Comparison of ENCODE assay signal across 10 cellular contexts in genomic region chr17:75325827-75326586, GRCh38. TPM values are rescaled to one million over a fixed set of nuclear protein-coding genes. Genes with fewer than 3 reads are reported as not detected.
A peak's percentile ranks its signal among the peaks of the same experiment; 100 is the strongest.
DNase-seq lines count a peak whose midpoint lies in the region; ATAC-seq and TF ChIP-seq lines count a peak whose summit lies in the region.
"Had no signal": no experiment of that assay in that cellular context is flagged by ENCODE, and none has a peak within 500 bp of the region (broad histone marks: within the 10 kb centered on the region; RNA-seq: fewer than 3 reads in every experiment).

No MANE protein-coding gene starts in this region.

- no peak for DNase-seq in DND-41
- peak; percentile 94 for DNase-seq in NCI-H226
- DNase-seq in effector memory CD8-positive, alpha-beta T cell, result no peak
- DNase-seq in hepatocyte (ENCODE audit: low spot score), result no peak
- no peak for DNase-seq in SHP77 (lab: John Stamatoyannopoulos, UW)
- DNase-seq: caudate nucleus had no signal

- H3K4me3 ChIP-seq in DND-41 (ENCODE audit: low read depth in 1 of 2, low read length in 2 of 2), result no peak overlapping the region
- H3K4me3 ChIP-seq in neutrophil (ENCODE audit: low read depth in 1 of 2, low read length in 1 of 2), result peak overlapping the region; percentile 16 to 30
- H3K4me3 ChIP-seq in hepatocyte, result no peak overlapping the region

- H3K9me3 ChIP-seq in DND-41 (ENCODE audit: insufficient read depth, low read length, severe bottlenecking), result no peaks in the 10 kb centered on the region
- H3K9me3 ChIP-seq in neutrophil, result no peaks in the 10 kb centered on the region
- no peaks in the 10 kb centered on the region for H3K9me3 ChIP-seq in hepatocyte (ENCODE audit: low read depth)

- H3K4me2 ChIP-seq in DND-41 (ENCODE audit: insufficient read depth, low read length) (no peak overlapping the region), hepatocyte (no peak overlapping the region)

- TF ChIP-seq CTCF in DND-41 (IDR thresholded peaks at IDR 0.05; ENCODE audit: borderline replicate concordance, extremely low read depth, low read length, poor library complexity, severe bottlenecking) (no peak), neutrophil (IDR thresholded peaks at IDR 0.05) (no peak), hepatocyte (IDR thresholded peaks at IDR 0.05; ENCODE audit: poor library complexity) (no peak)

- no peak overlapping the region for H3K9ac ChIP-seq in DND-41 (ENCODE audit: low read depth, low read length)

- H3K36me3 ChIP-seq in DND-41 (ENCODE audit: insufficient read depth, low read length) (peaks cover 72% of the 10 kb centered on the region), neutrophil (peaks cover 73% of the 10 kb centered on the region), hepatocyte (replicated peaks; ENCODE audit: insufficient read depth, low read depth) (no peaks in the 10 kb centered on the region)

- peaks cover 68% of the 10 kb centered on the region for H3K36me3 Mint-ChIP-seq in effector memory CD8-positive, alpha-beta T cell (ENCODE audit: insufficient read depth)

- WGBS in hepatocyte (ENCODE audit: low lambda C conversion rate, missing lambda C conversion rate), result 70% methylated on average over 12 of the region's 12 CpGs

- no peaks in the 10 kb centered on the region for H3K27me3 Mint-ChIP-seq in effector memory CD8-positive, alpha-beta T cell

- H3K9me3 Mint-ChIP-seq in effector memory CD8-positive, alpha-beta T cell, result no peaks in the 10 kb centered on the region
- H3K9me3 Mint-ChIP-seq: nephron had no signal

- peaks cover 91% of the 10 kb centered on the region for H3K79me2 ChIP-seq in DND-41 (ENCODE audit: insufficient read depth, low read length)
- peaks cover 42% of the 10 kb centered on the region for H3K79me2 ChIP-seq in hepatocyte

- no peaks in the 10 kb centered on the region for H3K9me2 ChIP-seq in hepatocyte (replicated peaks; ENCODE audit: insufficient read depth)

- H3K4me1 Mint-ChIP-seq in effector memory CD8-positive, alpha-beta T cell (ENCODE audit: low read depth in 2 of 2), result peaks cover 7 to 22% of the 10 kb centered on the region in 2 donors

- ATAC-seq in DND-41 (ENCODE audit: insufficient read depth, low read depth), result no peak
- no peak for ATAC-seq in effector memory CD8-positive, alpha-beta T cell (replicated peaks)
- no peak for ATAC-seq in HG03159 (IDR thresholded peaks at IDR 0.05; ENCODE audit: unreplicated experiment)
- no peak for ATAC-seq in HG03097 (IDR thresholded peaks at IDR 0.05; ENCODE audit: low FRiP score, unreplicated experiment)

- H3K4me1 ChIP-seq in DND-41 (ENCODE audit: insufficient read depth, low read length), result peaks cover 43% of the 10 kb centered on the region
- H3K4me1 ChIP-seq in neutrophil (ENCODE audit: control insufficient read depth in 1 of 2, insufficient read depth in 1 of 2, low read depth in 1 of 2, low read length in 1 of 2), result peaks cover 29 to 42% of the 10 kb centered on the region in 2 experiments
- no peaks in the 10 kb centered on the region for H3K4me1 ChIP-seq in hepatocyte (ENCODE audit: insufficient read depth)

- H2AFZ ChIP-seq in DND-41 (ENCODE audit: low read depth, low read length) (no peak overlapping the region), hepatocyte (no peak overlapping the region)

- H3K27ac Mint-ChIP-seq in effector memory CD8-positive, alpha-beta T cell, result peak overlapping the region; percentile 15 to 52
- H3K27ac Mint-ChIP-seq: nephron had no signal

- H3K27ac ChIP-seq in DND-41 (ENCODE audit: low read length) (peak overlapping the region; percentile 72), neutrophil (peak overlapping the region; percentile 78), hepatocyte (no peak overlapping the region)

- 0 out of 2 replicates have a peak, but pooled peaks cover 4% of the 10 kb centered on the region for H4K20me1 ChIP-seq in DND-41 (ENCODE audit: insufficient read depth, low read length)
- no peaks in the 10 kb centered on the region for H4K20me1 ChIP-seq in hepatocyte (ENCODE audit: insufficient read depth, poor library complexity, severe bottlenecking)

- H3K4me3 Mint-ChIP-seq in effector memory CD8-positive, alpha-beta T cell, result no peak overlapping the region
- H3K4me3 Mint-ChIP-seq: nephron had no signal

- H3K27me3 ChIP-seq in DND-41 (ENCODE audit: insufficient read depth, low read length, poor library complexity) (no peaks in the 10 kb centered on the region), neutrophil (no peaks in the 10 kb centered on the region), hepatocyte (no peaks in the 10 kb centered on the region)

RNA-seq across cellular contexts. Expression of gene SLC25A19, which starts 36.8 kb away (rescaled TPM):
- 4.6 and 10.8 TPM in 2 replicates for total RNA-seq in hepatocyte
- 7.6 and 8.4 TPM in 2 replicates for polyA plus RNA-seq in hepatocyte

RNA-seq across cellular contexts. Expression of gene MIF4GD, which starts 55.0 kb away (rescaled TPM):
- total RNA-seq in hepatocyte, result 11.0 and 12.4 TPM in 2 replicates
- 23.6 and 31.4 TPM in 2 replicates for polyA plus RNA-seq in hepatocyte

Comparison
In these comparisons a context has a peak if more than half of its experiments do, and no peak if none do; other contexts are left out.
1. H3K4me3 ChIP-seq: peak in neutrophil (2 of 2); none in DND-41 (0 of 2) and hepatocyte (single experiment).